In the genomic region with DNA sequence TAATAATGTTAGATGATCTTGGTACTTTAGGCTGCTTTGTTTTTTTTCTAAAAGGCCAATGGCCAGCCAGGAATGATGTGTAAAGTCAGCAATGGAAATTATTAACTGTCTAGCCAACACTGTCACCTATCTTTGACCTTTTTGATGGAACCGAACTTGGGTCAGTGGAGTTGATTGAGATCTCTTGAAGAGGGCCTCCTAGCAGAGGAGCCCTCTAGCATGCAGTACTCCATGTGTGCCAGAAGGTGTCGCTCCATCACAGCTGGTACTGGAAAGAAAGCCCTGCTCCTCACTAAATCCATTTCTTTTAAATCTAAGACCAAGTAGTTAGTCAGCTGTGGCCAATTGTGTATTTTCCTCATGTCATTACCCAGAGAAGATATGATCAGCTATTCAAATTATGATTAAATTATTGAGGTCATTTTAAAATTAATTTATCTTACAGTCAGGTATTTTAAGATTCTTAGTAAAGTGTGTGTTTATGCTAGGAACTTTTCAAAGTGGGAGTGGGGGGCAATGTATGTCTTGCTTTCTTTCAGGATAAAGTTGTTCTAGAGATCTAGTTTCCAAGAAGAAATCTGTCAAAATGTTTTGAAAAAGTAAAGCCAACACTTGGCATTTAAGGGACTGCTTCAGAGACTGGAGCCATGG, we compare ENCODE assay signal across 1 cellular context.
A peak's percentile ranks its signal among the peaks of the same experiment; 100 is the strongest.
TF ChIP-seq lines count a peak whose summit lies in the region.

No MANE protein-coding gene starts in this region.

TF ChIP-seq in K562, 482 proteins besides CTCF, POLR2A, EP300 and RAD21 (continued from another document):
- TF ChIP-seq, protein P1, sequence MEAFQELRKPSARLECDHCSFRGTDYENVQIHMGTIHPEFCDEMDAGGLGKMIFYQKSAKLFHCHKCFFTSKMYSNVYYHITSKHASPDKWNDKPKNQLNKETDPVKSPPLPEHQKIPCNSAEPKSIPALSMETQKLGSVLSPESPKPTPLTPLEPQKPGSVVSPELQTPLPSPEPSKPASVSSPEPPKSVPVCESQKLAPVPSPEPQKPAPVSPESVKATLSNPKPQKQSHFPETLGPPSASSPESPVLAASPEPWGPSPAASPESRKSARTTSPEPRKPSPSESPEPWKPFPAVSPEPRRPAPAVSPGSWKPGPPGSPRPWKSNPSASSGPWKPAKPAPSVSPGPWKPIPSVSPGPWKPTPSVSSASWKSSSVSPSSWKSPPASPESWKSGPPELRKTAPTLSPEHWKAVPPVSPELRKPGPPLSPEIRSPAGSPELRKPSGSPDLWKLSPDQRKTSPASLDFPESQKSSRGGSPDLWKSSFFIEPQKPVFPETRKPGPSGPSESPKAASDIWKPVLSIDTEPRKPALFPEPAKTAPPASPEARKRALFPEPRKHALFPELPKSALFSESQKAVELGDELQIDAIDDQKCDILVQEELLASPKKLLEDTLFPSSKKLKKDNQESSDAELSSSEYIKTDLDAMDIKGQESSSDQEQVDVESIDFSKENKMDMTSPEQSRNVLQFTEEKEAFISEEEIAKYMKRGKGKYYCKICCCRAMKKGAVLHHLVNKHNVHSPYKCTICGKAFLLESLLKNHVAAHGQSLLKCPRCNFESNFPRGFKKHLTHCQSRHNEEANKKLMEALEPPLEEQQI (IDR thresholded peaks at IDR 0.05): no peak
- TF ChIP-seq ERF (CRISPR knock-in tag; IDR thresholded peaks at IDR 0.05) (no peak), ZNF140 (CRISPR knock-in tag; IDR thresholded peaks at IDR 0.05) (no peak), KDM1A (IDR thresholded peaks at IDR 0.05) (peak; percentile 46 to 52; a peak in 3 of 4 replicates), NR1H2 (CRISPR knock-in tag; IDR thresholded peaks at IDR 0.05) (no peak), ZNF586 (CRISPR knock-in tag; conservative IDR thresholded peaks at IDR 0.05) (no peak), ZNF3 (CRISPR knock-in tag; IDR thresholded peaks at IDR 0.05) (no peak), ZNF408 (CRISPR knock-in tag; IDR thresholded peaks at IDR 0.05; ENCODE audit: low read depth) (no peak), ATF1 (CRISPR knock-in tag; IDR thresholded peaks at IDR 0.05) (no peak), ATF1 (tag; IDR thresholded peaks at IDR 0.05) (no peak), XRCC5 (IDR thresholded peaks at IDR 0.05; ENCODE audit: low read depth, low read length) (0 out of 2 replicates have a peak, but pooled peaks have one; percentile 62), MEIS2 (IDR thresholded peaks at IDR 0.05; ENCODE audit: partially characterized antibody) (peak; percentile 25), RCOR1 (IDR thresholded peaks at IDR 0.05; ENCODE audit: borderline replicate concordance in 1 of 2, low read depth in 2 of 2, low read length in 2 of 2) (peak in 1 of 2 experiments; percentile 71; a peak in 3 of 4 replicates), ZBTB17 (CRISPR knock-in tag; IDR thresholded peaks at IDR 0.05) (no peak), SOX6 (IDR thresholded peaks at IDR 0.05) (no peak), ETV6 (IDR thresholded peaks at IDR 0.05; ENCODE audit: borderline replicate concordance in 1 of 2, low read depth in 2 of 2, low read length in 1 of 2) (no peak), ETV6 (CRISPR knock-in tag; IDR thresholded peaks at IDR 0.05; ENCODE audit: borderline replicate concordance) (no peak), KLF16 (IDR thresholded peaks at IDR 0.05) (peak; percentile 21; the same call in 1 of the 2 replicates), JUND (IDR thresholded peaks at IDR 0.05; ENCODE audit: borderline replicate concordance, low read depth, low read length) (peak; percentile 33; the same call in 1 of the 2 replicates), JUND (tag; IDR thresholded peaks at IDR 0.05; ENCODE audit: borderline replicate concordance, low read depth, low read length) (no peak), ZNF24 (IDR thresholded peaks at IDR 0.05) (peak; percentile 38; the same call in 1 of the 2 replicates), ESRRA (IDR thresholded peaks at IDR 0.05; ENCODE audit: borderline replicate concordance, low read depth) (no peak), MECOM (CRISPR knock-in tag; IDR thresholded peaks at IDR 0.05) (0 out of 2 replicates have a peak, but pooled peaks have one; percentile 10), MTA3 (IDR thresholded peaks at IDR 0.05; ENCODE audit: borderline replicate concordance) (no peak), KAT7 (CRISPR knock-in tag; IDR thresholded peaks at IDR 0.05; ENCODE audit: borderline replicate concordance) (no peak), MCM5 (IDR thresholded peaks at IDR 0.05; ENCODE audit: low read depth) (no peak), SMC3 (conservative IDR thresholded peaks at IDR 0.05; ENCODE audit: insufficient read depth, low read depth, low read length) (peak; percentile 99), STAG1 (CRISPR knock-in tag; IDR thresholded peaks at IDR 0.05; ENCODE audit: borderline replicate concordance) (peak; percentile 14; the same call in 1 of the 2 replicates), ZNF224 (CRISPR knock-in tag; IDR thresholded peaks at IDR 0.05) (no peak), WHSC1 (IDR thresholded peaks at IDR 0.05; ENCODE audit: low read length) (no peak), DACH1 (IDR thresholded peaks at IDR 0.05; ENCODE audit: partially characterized antibody) (peak; percentile 30), POLR3A (IDR thresholded peaks at IDR 0.05; ENCODE audit: borderline replicate concordance, extremely low read depth, insufficient read depth, insufficient read length) (no peak), SMAD3 (CRISPR knock-in tag; conservative IDR thresholded peaks at IDR 0.05) (no peak), ILF3 (IDR thresholded peaks at IDR 0.05; ENCODE audit: borderline replicate concordance) (0 out of 2 replicates have a peak, but pooled peaks have one; percentile 12), SAFB2 (IDR thresholded peaks at IDR 0.05; ENCODE audit: borderline replicate concordance, low read depth, low read length, severe bottlenecking) (no peak), GATAD2B (IDR thresholded peaks at IDR 0.05; ENCODE audit: borderline replicate concordance) (0 out of 2 replicates have a peak, but pooled peaks have one; percentile 8), CC2D1A (IDR thresholded peaks at IDR 0.05) (peak; percentile 31; the same call in 1 of the 2 replicates), RB1 (IDR thresholded peaks at IDR 0.05; ENCODE audit: low read depth) (peak; percentile 56), PTRF (tag; IDR thresholded peaks at IDR 0.05) (no peak), HIVEP1 (CRISPR knock-in tag; IDR thresholded peaks at IDR 0.05) (no peak), ARID2 (IDR thresholded peaks at IDR 0.05) (peak; percentile 78), TBP (optimal IDR thresholded peaks at IDR 0.05; ENCODE audit: low read depth, low read length) (peak; percentile 15)
- TF ChIP-seq, protein P2, sequence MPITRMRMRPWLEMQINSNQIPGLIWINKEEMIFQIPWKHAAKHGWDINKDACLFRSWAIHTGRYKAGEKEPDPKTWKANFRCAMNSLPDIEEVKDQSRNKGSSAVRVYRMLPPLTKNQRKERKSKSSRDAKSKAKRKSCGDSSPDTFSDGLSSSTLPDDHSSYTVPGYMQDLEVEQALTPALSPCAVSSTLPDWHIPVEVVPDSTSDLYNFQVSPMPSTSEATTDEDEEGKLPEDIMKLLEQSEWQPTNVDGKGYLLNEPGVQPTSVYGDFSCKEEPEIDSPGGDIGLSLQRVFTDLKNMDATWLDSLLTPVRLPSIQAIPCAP (CRISPR knock-in tag; IDR thresholded peaks at IDR 0.05; ENCODE audit: borderline replicate concordance): no peak
- TF ChIP-seq, protein P3, sequence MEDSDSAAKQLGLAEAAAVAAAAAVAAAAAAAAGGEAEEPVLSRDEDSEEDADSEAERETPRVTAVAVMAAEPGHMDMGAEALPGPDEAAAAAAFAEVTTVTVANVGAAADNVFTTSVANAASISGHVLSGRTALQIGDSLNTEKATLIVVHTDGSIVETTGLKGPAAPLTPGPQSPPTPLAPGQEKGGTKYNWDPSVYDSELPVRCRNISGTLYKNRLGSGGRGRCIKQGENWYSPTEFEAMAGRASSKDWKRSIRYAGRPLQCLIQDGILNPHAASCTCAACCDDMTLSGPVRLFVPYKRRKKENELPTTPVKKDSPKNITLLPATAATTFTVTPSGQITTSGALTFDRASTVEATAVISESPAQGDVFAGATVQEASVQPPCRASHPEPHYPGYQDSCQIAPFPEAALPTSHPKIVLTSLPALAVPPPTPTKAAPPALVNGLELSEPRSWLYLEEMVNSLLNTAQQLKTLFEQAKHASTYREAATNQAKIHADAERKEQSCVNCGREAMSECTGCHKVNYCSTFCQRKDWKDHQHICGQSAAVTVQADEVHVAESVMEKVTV (CRISPR knock-in tag; IDR thresholded peaks at IDR 0.05): peak; percentile 99
- TF ChIP-seq, protein P4, sequence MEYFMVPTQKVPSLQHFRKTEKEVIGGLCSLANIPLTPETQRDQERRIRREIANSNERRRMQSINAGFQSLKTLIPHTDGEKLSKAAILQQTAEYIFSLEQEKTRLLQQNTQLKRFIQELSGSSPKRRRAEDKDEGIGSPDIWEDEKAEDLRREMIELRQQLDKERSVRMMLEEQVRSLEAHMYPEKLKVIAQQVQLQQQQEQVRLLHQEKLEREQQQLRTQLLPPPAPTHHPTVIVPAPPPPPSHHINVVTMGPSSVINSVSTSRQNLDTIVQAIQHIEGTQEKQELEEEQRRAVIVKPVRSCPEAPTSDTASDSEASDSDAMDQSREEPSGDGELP (CRISPR knock-in tag; IDR thresholded peaks at IDR 0.05; ENCODE audit: borderline replicate concordance): peak; percentile 42; the same call in 1 of the 2 replicates
- TF ChIP-seq, protein P5, sequence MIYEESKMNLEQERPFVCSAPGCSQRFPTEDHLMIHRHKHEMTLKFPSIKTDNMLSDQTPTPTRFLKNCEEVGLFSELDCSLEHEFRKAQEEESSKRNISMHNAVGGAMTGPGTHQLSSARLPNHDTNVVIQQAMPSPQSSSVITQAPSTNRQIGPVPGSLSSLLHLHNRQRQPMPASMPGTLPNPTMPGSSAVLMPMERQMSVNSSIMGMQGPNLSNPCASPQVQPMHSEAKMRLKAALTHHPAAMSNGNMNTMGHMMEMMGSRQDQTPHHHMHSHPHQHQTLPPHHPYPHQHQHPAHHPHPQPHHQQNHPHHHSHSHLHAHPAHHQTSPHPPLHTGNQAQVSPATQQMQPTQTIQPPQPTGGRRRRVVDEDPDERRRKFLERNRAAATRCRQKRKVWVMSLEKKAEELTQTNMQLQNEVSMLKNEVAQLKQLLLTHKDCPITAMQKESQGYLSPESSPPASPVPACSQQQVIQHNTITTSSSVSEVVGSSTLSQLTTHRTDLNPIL (CRISPR knock-in tag; IDR thresholded peaks at IDR 0.05): no peak
- TF ChIP-seq, protein P6, sequence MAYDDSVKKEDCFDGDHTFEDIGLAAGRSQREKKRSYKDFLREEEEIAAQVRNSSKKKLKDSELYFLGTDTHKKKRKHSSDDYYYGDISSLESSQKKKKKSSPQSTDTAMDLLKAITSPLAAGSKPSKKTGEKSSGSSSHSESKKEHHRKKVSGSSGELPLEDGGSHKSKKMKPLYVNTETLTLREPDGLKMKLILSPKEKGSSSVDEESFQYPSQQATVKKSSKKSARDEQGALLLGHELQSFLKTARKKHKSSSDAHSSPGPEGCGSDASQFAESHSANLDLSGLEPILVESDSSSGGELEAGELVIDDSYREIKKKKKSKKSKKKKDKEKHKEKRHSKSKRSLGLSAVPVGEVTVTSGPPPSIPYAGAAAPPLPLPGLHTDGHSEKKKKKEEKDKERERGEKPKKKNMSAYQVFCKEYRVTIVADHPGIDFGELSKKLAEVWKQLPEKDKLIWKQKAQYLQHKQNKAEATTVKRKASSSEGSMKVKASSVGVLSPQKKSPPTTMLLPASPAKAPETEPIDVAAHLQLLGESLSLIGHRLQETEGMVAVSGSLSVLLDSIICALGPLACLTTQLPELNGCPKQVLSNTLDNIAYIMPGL (CRISPR knock-in tag; IDR thresholded peaks at IDR 0.05): no peak
- TF ChIP-seq, protein P7, sequence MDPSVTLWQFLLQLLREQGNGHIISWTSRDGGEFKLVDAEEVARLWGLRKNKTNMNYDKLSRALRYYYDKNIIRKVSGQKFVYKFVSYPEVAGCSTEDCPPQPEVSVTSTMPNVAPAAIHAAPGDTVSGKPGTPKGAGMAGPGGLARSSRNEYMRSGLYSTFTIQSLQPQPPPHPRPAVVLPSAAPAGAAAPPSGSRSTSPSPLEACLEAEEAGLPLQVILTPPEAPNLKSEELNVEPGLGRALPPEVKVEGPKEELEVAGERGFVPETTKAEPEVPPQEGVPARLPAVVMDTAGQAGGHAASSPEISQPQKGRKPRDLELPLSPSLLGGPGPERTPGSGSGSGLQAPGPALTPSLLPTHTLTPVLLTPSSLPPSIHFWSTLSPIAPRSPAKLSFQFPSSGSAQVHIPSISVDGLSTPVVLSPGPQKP (CRISPR knock-in tag; IDR thresholded peaks at IDR 0.05): no peak
- TF ChIP-seq, protein P8, sequence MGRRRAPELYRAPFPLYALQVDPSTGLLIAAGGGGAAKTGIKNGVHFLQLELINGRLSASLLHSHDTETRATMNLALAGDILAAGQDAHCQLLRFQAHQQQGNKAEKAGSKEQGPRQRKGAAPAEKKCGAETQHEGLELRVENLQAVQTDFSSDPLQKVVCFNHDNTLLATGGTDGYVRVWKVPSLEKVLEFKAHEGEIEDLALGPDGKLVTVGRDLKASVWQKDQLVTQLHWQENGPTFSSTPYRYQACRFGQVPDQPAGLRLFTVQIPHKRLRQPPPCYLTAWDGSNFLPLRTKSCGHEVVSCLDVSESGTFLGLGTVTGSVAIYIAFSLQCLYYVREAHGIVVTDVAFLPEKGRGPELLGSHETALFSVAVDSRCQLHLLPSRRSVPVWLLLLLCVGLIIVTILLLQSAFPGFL (CRISPR knock-in tag; IDR thresholded peaks at IDR 0.05): 0 out of 2 replicates have a peak, but pooled peaks have one; percentile 19
- TF ChIP-seq, protein P9, sequence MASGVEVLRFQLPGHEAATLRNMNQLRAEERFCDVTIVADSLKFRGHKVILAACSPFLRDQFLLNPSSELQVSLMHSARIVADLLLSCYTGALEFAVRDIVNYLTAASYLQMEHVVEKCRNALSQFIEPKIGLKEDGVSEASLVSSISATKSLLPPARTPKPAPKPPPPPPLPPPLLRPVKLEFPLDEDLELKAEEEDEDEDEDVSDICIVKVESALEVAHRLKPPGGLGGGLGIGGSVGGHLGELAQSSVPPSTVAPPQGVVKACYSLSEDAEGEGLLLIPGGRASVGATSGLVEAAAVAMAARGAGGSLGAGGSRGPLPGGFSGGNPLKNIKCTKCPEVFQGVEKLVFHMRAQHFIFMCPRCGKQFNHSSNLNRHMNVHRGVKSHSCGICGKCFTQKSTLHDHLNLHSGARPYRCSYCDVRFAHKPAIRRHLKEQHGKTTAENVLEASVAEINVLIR (CRISPR knock-in tag; IDR thresholded peaks at IDR 0.05): no peak
- TF ChIP-seq, protein P10, sequence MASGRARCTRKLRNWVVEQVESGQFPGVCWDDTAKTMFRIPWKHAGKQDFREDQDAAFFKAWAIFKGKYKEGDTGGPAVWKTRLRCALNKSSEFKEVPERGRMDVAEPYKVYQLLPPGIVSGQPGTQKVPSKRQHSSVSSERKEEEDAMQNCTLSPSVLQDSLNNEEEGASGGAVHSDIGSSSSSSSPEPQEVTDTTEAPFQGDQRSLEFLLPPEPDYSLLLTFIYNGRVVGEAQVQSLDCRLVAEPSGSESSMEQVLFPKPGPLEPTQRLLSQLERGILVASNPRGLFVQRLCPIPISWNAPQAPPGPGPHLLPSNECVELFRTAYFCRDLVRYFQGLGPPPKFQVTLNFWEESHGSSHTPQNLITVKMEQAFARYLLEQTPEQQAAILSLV (tag; IDR thresholded peaks at IDR 0.05): 0 out of 2 replicates have a peak, but pooled peaks have one; percentile 7
